10 cellular contexts compared by ENCODE assay signal in the genomic region with DNA sequence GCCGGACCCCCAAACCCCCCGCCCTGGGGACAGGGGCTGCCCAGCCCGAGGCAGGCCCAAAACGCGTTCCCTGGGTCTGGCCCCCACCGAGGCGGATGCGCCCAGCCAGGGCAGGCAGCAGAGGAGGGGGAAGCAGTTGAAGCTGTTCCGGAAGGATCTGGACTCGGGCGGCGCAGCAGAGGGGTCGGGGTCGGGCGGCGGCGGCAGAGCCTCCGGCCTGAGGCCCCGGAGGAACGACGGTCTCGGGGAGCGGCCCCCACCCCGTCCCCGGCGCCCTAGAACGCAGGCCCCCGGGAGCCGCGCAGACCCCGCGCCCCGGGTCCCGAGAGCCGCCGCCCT. TPM values are rescaled to one million over a fixed set of nuclear protein-coding genes. Genes with fewer than 3 reads are reported as not detected.
DNase-seq lines count a peak whose midpoint lies in the region; ATAC-seq and TF ChIP-seq lines count a peak whose summit lies in the region.
"Had no signal": no experiment of that assay in that cellular context is flagged by ENCODE, and none has a peak within 500 bp of the region (broad histone marks: within the 10 kb centered on the region; RNA-seq: fewer than 3 reads in every experiment).

No MANE protein-coding gene starts in this region.

- peaks cover 3% of the 10 kb centered on the region for H3K4me1 Mint-ChIP-seq in T-helper 17 cell

- H3K36me3 ChIP-seq in esophagus muscularis mucosa (no peaks in the 10 kb centered on the region), skeletal muscle satellite cell (ENCODE audit: insufficient read depth, low read length) (peaks cover 3% of the 10 kb centered on the region), smooth muscle cell (ENCODE audit: low read depth) (no peaks in the 10 kb centered on the region)

- H3K27ac ChIP-seq in esophagus muscularis mucosa (replicated peaks in 1 of 4) (peak overlapping the region; percentile 23 to 44 (median 36)), smooth muscle cell (ENCODE audit: low read depth) (no peak overlapping the region)

- no peaks in the 10 kb centered on the region for H3K27me3 Mint-ChIP-seq in T-helper 17 cell

- H3K27ac Mint-ChIP-seq in T-helper 17 cell: peak overlapping the region; percentile 9

- TF ChIP-seq CTCF in esophagus muscularis mucosa (IDR thresholded peaks at IDR 0.05) (no peak), smooth muscle cell (IDR thresholded peaks at IDR 0.05; ENCODE audit: borderline replicate concordance, insufficient read depth, poor library complexity, severe bottlenecking) (no peak)

- H2AFZ ChIP-seq in smooth muscle cell (ENCODE audit: low read depth): no peak overlapping the region

- no CpG with 5 or more reads among the region's 36 CpGs for WGBS in esophagus muscularis mucosa
- 95% methylated on average over 16 of the region's 36 CpGs for WGBS in smooth muscle cell (ENCODE audit: low lambda C conversion rate)

- peak overlapping the region; percentile 45 to 62 (median 54) for H3K4me3 ChIP-seq in esophagus muscularis mucosa
- H3K4me3 ChIP-seq in skeletal muscle satellite cell (ENCODE audit: low read length): peak overlapping the region; percentile 34
- H3K4me3 ChIP-seq in smooth muscle cell: no peak overlapping the region

- no peaks in the 10 kb centered on the region for H3K79me2 ChIP-seq in smooth muscle cell (ENCODE audit: low read depth)

- H3K4me1 ChIP-seq in esophagus muscularis mucosa (peaks cover 17 to 28% (median 23%) of the 10 kb centered on the region in 4 donors), skeletal muscle satellite cell (ENCODE audit: control insufficient read depth, insufficient read depth, low read length) (peaks cover 7% of the 10 kb centered on the region), smooth muscle cell (ENCODE audit: low read depth) (no peaks in the 10 kb centered on the region)

- peaks cover 0 to 67% (median 6%) of the 10 kb centered on the region in 4 donors for H3K27me3 ChIP-seq in esophagus muscularis mucosa
- no peaks in the 10 kb centered on the region for H3K27me3 ChIP-seq in skeletal muscle satellite cell (ENCODE audit: control insufficient read depth, insufficient read depth, low read length)
- no peaks in the 10 kb centered on the region for H3K27me3 ChIP-seq in smooth muscle cell (ENCODE audit: low read depth)

- H3K4me2 ChIP-seq in skeletal muscle satellite cell (ENCODE audit: low read length) (peak overlapping the region; percentile 65), smooth muscle cell (no peak overlapping the region)

- DNase-seq in GM19238 (ENCODE audit: insufficient read length, low spot score): peak; percentile 66
- DNase-seq in T-helper 17 cell: no peak
- no peak for DNase-seq in esophagus muscularis mucosa (ENCODE audit: extremely low spot score)
- no peak for DNase-seq in kidney tubule cell (ENCODE audit: low spot score)
- DNase-seq in NCI-H1092 (lab: John Stamatoyannopoulos, UW): no peak
- no peak for DNase-seq in smooth muscle cell (lab: John Stamatoyannopoulos, UW; ENCODE audit: unreplicated experiment)
- DNase-seq: aorta had no signal

- TF ChIP-seq EP300 in esophagus muscularis mucosa (IDR thresholded peaks at IDR 0.05): no peak

- peak overlapping the region; percentile 79 for H3K4me3 Mint-ChIP-seq in T-helper 17 cell

- intact Hi-C loops in esophagus muscularis mucosa (cut with DNase I): loop anchor here (10.0 kb wide), 1 partner anchor 445 kb away; no protein-coding TSS in a partner anchor

- no peaks in the 10 kb centered on the region for H3K9me3 ChIP-seq in T-helper 17 cell (ENCODE audit: control insufficient read depth, low read length, poor library complexity, severe bottlenecking)
- H3K9me3 ChIP-seq in esophagus muscularis mucosa: no peaks in the 10 kb centered on the region
- H3K9me3 ChIP-seq in skeletal muscle satellite cell (replicated peaks; ENCODE audit: low read length): no peaks in the 10 kb centered on the region
- H3K9me3 ChIP-seq in smooth muscle cell (replicated peaks; ENCODE audit: low read depth): no peaks in the 10 kb centered on the region

- H3K9ac ChIP-seq in skeletal muscle satellite cell (ENCODE audit: low read depth, low read length): no peak overlapping the region
- no peak overlapping the region for H3K9ac ChIP-seq in smooth muscle cell (ENCODE audit: low read depth)

- no peak for TF ChIP-seq POLR2A in esophagus muscularis mucosa (IDR thresholded peaks at IDR 0.05; ENCODE audit: low read depth)

- peak; percentile 33 for ATAC-seq in T-helper 17 cell
- ATAC-seq in HG03097 (IDR thresholded peaks at IDR 0.05; ENCODE audit: low FRiP score, unreplicated experiment): no peak
- ATAC-seq: Panc1 had no signal

- no peaks in the 10 kb centered on the region for H3F3A ChIP-seq in smooth muscle cell (ENCODE audit: low read depth)

- peaks cover 2% of the 10 kb centered on the region for H4K20me1 ChIP-seq in smooth muscle cell (ENCODE audit: low read depth)

- no peaks in the 10 kb centered on the region for H3K36me3 Mint-ChIP-seq in T-helper 17 cell (ENCODE audit: low read depth)

RNA-seq across cellular contexts. Expression of gene ZFPM1, which starts 22.9 kb away (rescaled TPM):
- total RNA-seq in T-helper 17 cell (10 to 100 TPM; 24.6 to 29.4 TPM), esophagus muscularis mucosa (1 to 10 TPM in 2 of 4 donors, under 1 TPM in 2; 0.42 to 1.4 (median 1.0) TPM), smooth muscle cell (0.99 and 1.2 TPM in 2 replicates)
- total RNA-seq in skeletal muscle satellite cell (2012; rRNA removed): 1.3 and 1.5 TPM in 2 replicates
- 4.9 and 6.6 TPM in 2 replicates for polyA plus RNA-seq in smooth muscle cell

RNA-seq across cellular contexts. Expression of gene ZNF469, which starts 47.4 kb away (rescaled TPM):
- total RNA-seq in T-helper 17 cell: under 1 TPM; 0.32 to 0.55 TPM
- total RNA-seq in esophagus muscularis mucosa: 1 to 10 TPM; 1.2 to 3.7 (median 2.2) TPM
- 3.8 and 5.2 TPM in 2 replicates for total RNA-seq in skeletal muscle satellite cell (2012; rRNA removed)
- 5.3 and 6.2 TPM in 2 replicates for total RNA-seq in smooth muscle cell
- 5.0 and 6.7 TPM in 2 replicates for polyA plus RNA-seq in smooth muscle cell

Comparison
In these comparisons a context has a peak if more than half of its experiments do, and no peak if none do; other contexts are left out.
1. RNA of gene ZFPM1, which starts 22.9 kb away (total RNA-seq): 24.6 to 29.4 TPM in T-helper 17 cell; 0.42 to 1.4 TPM in esophagus muscularis mucosa and 0.99 to 1.2 TPM in smooth muscle cell; every median in the first group is over 10 times any median in the second.